Comparison of ENCODE assay signal across 1 cellular context in genomic region chr15:74127255-74127953, GRCh38.
TF ChIP-seq lines count a peak whose summit lies in the region.

No MANE protein-coding gene starts in this region.

TF ChIP-seq in SK-N-SH, 30 proteins besides CTCF, POLR2A, EP300 and RAD21 (continued from another document):
- no peak for TF ChIP-seq NRF1 (IDR thresholded peaks at IDR 0.05; ENCODE audit: low read depth, low read length)
- no peak for TF ChIP-seq GABPA (IDR thresholded peaks at IDR 0.05; ENCODE audit: low read depth)
- TF ChIP-seq JUND (IDR thresholded peaks at IDR 0.05), result no peak
- peak; percentile 30; the same call in 1 of the 2 replicates for TF ChIP-seq TAF1 (IDR thresholded peaks at IDR 0.05; ENCODE audit: borderline replicate concordance, low read depth, low read length)
- peak; percentile 28; the same call in 1 of the 2 replicates for TF ChIP-seq MXI1 (IDR thresholded peaks at IDR 0.05; ENCODE audit: low read depth, low read length)
- TF ChIP-seq REST (IDR thresholded peaks at IDR 0.05; ENCODE audit: low read depth, low read length), result 0 out of 2 replicates have a peak, but pooled peaks have one; percentile 19
